9 cellular contexts compared by ENCODE assay signal in genomic region chr4:176222149-176222548, GRCh38. TPM values are rescaled to one million over a fixed set of nuclear protein-coding genes. Genes with fewer than 3 reads are reported as not detected.
"Had no signal": no experiment of that assay in that cellular context is flagged by ENCODE, and none has a peak within 500 bp of the region (broad histone marks: within the 10 kb centered on the region; RNA-seq: fewer than 3 reads in every experiment).

No MANE protein-coding gene starts in this region.

- H3K9me3 Mint-ChIP-seq: GM23338, H9, IgD-negative memory B cell had no signal

- H3K4me1 Mint-ChIP-seq: GM23338, IgD-negative memory B cell had no signal

- H3K36me3 Mint-ChIP-seq: IgD-negative memory B cell had no signal

- H3K4me3 Mint-ChIP-seq: GM23338, H9, IgD-negative memory B cell had no signal

- ATAC-seq: GM23338, HepG2, K562 had no signal

- DNase-seq: H9, HCEC 1CT, KG1 had no signal

- H3K4me3 ChIP-seq: GM23338, K562 had no signal

- H3K27ac Mint-ChIP-seq: GM23338, H9, IgD-negative memory B cell had no signal

RNA-seq across cellular contexts. Expression of gene SPATA4, which starts 26.8 kb away (rescaled TPM):
- total RNA-seq: GM23338, H1, H9, HepG2, HT1080, K562 had no signal
- polyA plus RNA-seq: GM23338, H1, HepG2, IgD-negative memory B cell, K562 had no signal

RNA-seq across cellular contexts. Expression of gene ASB5, which starts 46.9 kb away (rescaled TPM):
- total RNA-seq: GM23338, H1, H9, HepG2, HT1080, K562 had no signal
- polyA plus RNA-seq: GM23338, HepG2, IgD-negative memory B cell, K562 had no signal
